Comparison of ENCODE assay signal across 10 cellular contexts in the genomic region with DNA sequence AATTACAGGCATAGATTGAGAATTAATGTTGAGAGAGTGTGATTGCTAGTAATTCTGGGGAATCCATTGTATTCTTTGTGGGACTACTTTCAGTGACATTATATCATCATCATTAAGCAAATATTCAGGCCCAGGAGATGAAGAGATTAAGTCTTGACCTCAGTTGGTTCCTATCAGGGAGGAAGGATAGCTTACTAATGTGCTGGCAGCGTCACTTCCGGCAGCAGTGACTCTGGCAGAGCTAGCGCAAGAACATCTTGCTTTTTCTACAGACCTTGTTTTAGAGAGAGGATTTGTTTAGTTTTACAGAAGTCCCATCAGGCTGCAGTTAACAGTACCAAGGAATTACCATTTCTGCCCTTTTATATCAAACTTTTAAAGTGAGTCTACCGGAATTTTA. TPM values are rescaled to one million over a fixed set of nuclear protein-coding genes. Genes with fewer than 3 reads are reported as not detected.
A peak's percentile ranks its signal among the peaks of the same experiment; 100 is the strongest.
DNase-seq lines count a peak whose midpoint lies in the region; ATAC-seq and TF ChIP-seq lines count a peak whose summit lies in the region.
"Had no signal": no experiment of that assay in that cellular context is flagged by ENCODE, and none has a peak within 500 bp of the region (broad histone marks: within the 10 kb centered on the region; RNA-seq: fewer than 3 reads in every experiment).

No MANE protein-coding gene starts in this region.

- no peaks in the 10 kb centered on the region for H3K9me3 ChIP-seq in CD4-positive, alpha-beta T cell (ENCODE audit: control insufficient read depth, low read length)
- H3K9me3 ChIP-seq in PC-3 (ENCODE audit: low read length), result no peaks in the 10 kb centered on the region

- TF ChIP-seq CTCF in CD4-positive, alpha-beta T cell (IDR thresholded peaks at IDR 0.05), result no peak
- no peak for TF ChIP-seq CTCF in PC-3 (conservative IDR thresholded peaks at IDR 0.05; ENCODE audit: low read depth, low read length)

- CTCF ChIA-PET in CD4-positive, alpha-beta T cell (lab: Charles Lee), result no interaction called here
- CTCF ChIA-PET in PC-3 (lab: Charles Lee), result no interaction called here

- H3K27ac ChIP-seq in CD4-positive, alpha-beta T cell (ENCODE audit: low read depth, low read length), result no peak overlapping the region
- no peak overlapping the region for H3K27ac ChIP-seq in PC-3 (ENCODE audit: low read length)

- H3K27me3 ChIP-seq in CD4-positive, alpha-beta T cell (ENCODE audit: control insufficient read depth, insufficient read depth, low read length), result no peaks in the 10 kb centered on the region
- H3K27me3 ChIP-seq in PC-3 (ENCODE audit: low read length), result no peaks in the 10 kb centered on the region

- no peak overlapping the region for H2AFZ ChIP-seq in PC-3 (ENCODE audit: low read length)
- H2AFZ ChIP-seq: PC-9 had no signal

- H3K9ac ChIP-seq in PC-3 (ENCODE audit: low read length), result no peak overlapping the region

- H3K4me1 Mint-ChIP-seq in CD4-positive, alpha-beta T cell (ENCODE audit: low read depth), result peaks cover 80% of the 10 kb centered on the region

- intact Hi-C loops in CD4-positive, alpha-beta T cell (cut with DNase I, micrococcal nuclease), result no loop called here
- intact Hi-C loops in PC-3 (cut with micrococcal nuclease), result no loop called here

- H3K4me3 ChIP-seq in PC-3 (ENCODE audit: low read length), result no peak overlapping the region
- H3K4me3 ChIP-seq: PC-9 had no signal

- H3K4me1 ChIP-seq in PC-3 (ENCODE audit: insufficient read depth, low read length), result peaks cover 10% of the 10 kb centered on the region

- no peaks in the 10 kb centered on the region for H3K36me3 ChIP-seq in PC-3 (ENCODE audit: low read depth, low read length)

- POLR2A ChIA-PET in CD4-positive, alpha-beta T cell (lab: Charles Lee), result interaction anchor here (0.7 kb wide), 1 partner anchor 155 kb away, joined by 5 read pairs; no protein-coding TSS in a partner anchor
- POLR2A ChIA-PET in PC-3 (lab: Charles Lee; ENCODE audit: unreplicated experiment), result no interaction called here

- H3K27ac Mint-ChIP-seq in CD4-positive, alpha-beta T cell, result peak overlapping the region; percentile 68

- H4K20me1 ChIP-seq in PC-3 (ENCODE audit: low read length), result no peaks in the 10 kb centered on the region

- ATAC-seq in CD4-positive, alpha-beta T cell (ENCODE audit: poor library complexity), result no peak
- ATAC-seq in PC-3 (no peak), GM21423 (IDR thresholded peaks at IDR 0.05; ENCODE audit: unreplicated experiment) (no peak)

- H3K36me3 Mint-ChIP-seq in CD4-positive, alpha-beta T cell (ENCODE audit: low read depth), result peaks cover 39% of the 10 kb centered on the region

- H3K79me2 ChIP-seq in PC-3 (ENCODE audit: low read length), result no peaks in the 10 kb centered on the region

- DNase-seq in CD4-positive, alpha-beta T cell, result no peak
- peak; percentile 44 for DNase-seq in PC-3
- DNase-seq in fibroblast of gingiva (ENCODE audit: low read depth), result peak; percentile 29
- peak; percentile 63 for DNase-seq in non-pigmented ciliary epithelial cell (ENCODE audit: low read depth)
- no peak for DNase-seq in midbrain (lab: John Stamatoyannopoulos, UW)
- DNase-seq in NCI-H526 treated with DMSO at 0.1 percent for 48 hours (lab: John Stamatoyannopoulos, UW), result no peak
- DNase-seq in NCI-H748 treated with DMSO at 0.1 percent for 48 hours (lab: John Stamatoyannopoulos, UW), result no peak
- DNase-seq: NCI-H1092 had no signal

- no TSS peak for BruUV-seq in PC-3 (replicated peaks; lab: Mats Ljungman, UMichigan)

- no peaks in the 10 kb centered on the region for H3F3A ChIP-seq in PC-3 (ENCODE audit: low read length, unreplicated experiment)

- H3K9me2 ChIP-seq in PC-3 (replicated peaks; ENCODE audit: low read length), result no peaks in the 10 kb centered on the region

- no peak overlapping the region for H3K4me2 ChIP-seq in PC-3 (ENCODE audit: low read length)
- H3K4me2 ChIP-seq: PC-9 had no signal

- H3K4me3 Mint-ChIP-seq in CD4-positive, alpha-beta T cell, result no peak overlapping the region

- no peaks in the 10 kb centered on the region for H3K9me3 Mint-ChIP-seq in CD4-positive, alpha-beta T cell

- H3K27me3 Mint-ChIP-seq in CD4-positive, alpha-beta T cell, result no peaks in the 10 kb centered on the region

RNA-seq across cellular contexts. Expression of a gene that starts 20.3 kb away (rescaled TPM):
- 10 to 100 TPM; 31.3 to 32.8 TPM for total RNA-seq in CD4-positive, alpha-beta T cell
- total RNA-seq in PC-3 (2014; rRNA removed), result 25.8 and 26.5 TPM in 2 replicates

RNA-seq across cellular contexts. Expression of a gene that starts 20.6 kb away (rescaled TPM):
- 10 to 100 TPM; 45.3 to 46.5 TPM for total RNA-seq in CD4-positive, alpha-beta T cell
- 7.0 and 9.7 TPM in 2 replicates for total RNA-seq in PC-3 (2014; rRNA removed)

Comparison
In these comparisons a context has a peak if more than half of its experiments do, and no peak if none do; other contexts are left out.
1. DNase-seq: peak in PC-3 (single experiment), fibroblast of gingiva (single experiment) and non-pigmented ciliary epithelial cell (single experiment); none in CD4-positive, alpha-beta T cell (0 of 10), midbrain (single experiment), NCI-H526 treated with DMSO at 0.1 percent for 48 hours (single experiment) and NCI-H748 treated with DMSO at 0.1 percent for 48 hours (single experiment).